In the genomic region with DNA sequence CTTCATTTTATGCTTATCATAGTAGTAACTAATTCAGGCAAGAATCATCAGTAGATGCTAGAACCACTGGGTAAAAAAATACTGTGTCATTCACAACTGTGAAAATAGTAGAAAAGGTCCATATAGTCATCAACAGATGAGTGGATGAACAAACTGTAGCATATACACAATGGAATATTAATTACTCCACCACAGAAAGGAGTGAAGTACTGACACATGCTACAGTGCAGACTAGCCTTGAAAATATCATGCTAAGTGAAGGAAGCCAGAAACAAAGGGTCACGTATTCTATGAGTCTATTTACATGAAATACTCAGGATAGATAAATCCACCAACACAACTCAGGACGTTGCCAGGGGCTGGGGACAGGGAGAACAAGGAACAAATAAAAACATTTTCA, we compare ENCODE assay signal across 11 cellular contexts. TPM values are rescaled to one million over a fixed set of nuclear protein-coding genes. Genes with fewer than 3 reads are reported as not detected.
DNase-seq lines count a peak whose midpoint lies in the region; ATAC-seq, FAIRE-seq and TF ChIP-seq lines count a peak whose summit lies in the region.
"Had no signal": no experiment of that assay in that cellular context is flagged by ENCODE, and none has a peak within 500 bp of the region (broad histone marks: within the 10 kb centered on the region; RNA-seq: fewer than 3 reads in every experiment).

No MANE protein-coding gene starts in this region.

- peaks cover 0 to 39% of the 10 kb centered on the region in 2 donors for H3K36me3 ChIP-seq in adrenal gland (replicated peaks in 1 of 2)
- peaks cover 0 to 47% of the 10 kb centered on the region in 2 donors for H3K36me3 ChIP-seq in left lung

- peak overlapping the region; percentile 50 to 98 for H3K27ac Mint-ChIP-seq in activated naive CD4-positive, alpha-beta T cell treated with anti-CD3 and anti-CD28 coated beads, Interleukin-2, amount 50 U/mL, for 72 hours

- no peak for TF ChIP-seq CTCF in adrenal gland (IDR thresholded peaks at IDR 0.05)
- TF ChIP-seq CTCF in left lung (IDR thresholded peaks at IDR 0.05): no peak

- ATAC-seq in activated naive CD4-positive, alpha-beta T cell treated with anti-CD3 and anti-CD28 coated beads, Interleukin-2, amount 50 U/mL, for 72 hours: peak in 1 of 2 donors; percentile 65
- peak; percentile 11 for ATAC-seq in left lung
- no peak for ATAC-seq in GM19328 (IDR thresholded peaks at IDR 0.05; ENCODE audit: unreplicated experiment)

- no peak for DNase-seq in activated naive CD4-positive, alpha-beta T cell treated with anti-CD3 and anti-CD28 coated beads, Interleukin-2, amount 50 U/mL, for 72 hours (ENCODE audit: low spot score in 2 of 2)
- DNase-seq in activated naive CD4-positive, alpha-beta T cell treated with Interleukin-2 at 50 U/mL for 16 hours: no peak
- DNase-seq in adrenal gland (peak in 1 of 7 donors; percentile 52), left lung (no peak), superior temporal gyrus (ENCODE audit: extremely low spot score) (peak; percentile 44), RCC 7860 (ENCODE audit: low spot score) (no peak), SKM-1 treated with dmso at 0.1 percent for 144 hours (lab: John Stamatoyannopoulos, UW; ENCODE audit: unreplicated experiment) (no peak)
- DNase-seq: activated naive CD4-positive, alpha-beta T cell; NCI-H2227 treated with DMSO at 0.1 percent for 48 hours had no signal

- intact Hi-C loops in adrenal gland (cut with DNase I) (loop anchor here in 1 of 2 donors (10.0 kb wide), 1 partner anchor 185 kb away; a partner anchor contains a TSS), left lung (cut with DNase I) (no loop called here)

- H3K36me3 Mint-ChIP-seq in activated naive CD4-positive, alpha-beta T cell treated with anti-CD3 and anti-CD28 coated beads, Interleukin-2, amount 50 U/mL, for 72 hours: peaks cover 11 to 39% of the 10 kb centered on the region in 2 donors

- H3K9me3 ChIP-seq in adrenal gland (replicated peaks in 1 of 3): no peaks in the 10 kb centered on the region
- no peaks in the 10 kb centered on the region for H3K9me3 ChIP-seq in left lung

- no peak for FAIRE-seq in RCC 7860 (lab: Jason Lieb, UNC)

- H3K27ac ChIP-seq in adrenal gland: peak overlapping the region in 3 of 5 donors; percentile 38 to 53 (median 40)
- no peak overlapping the region for H3K27ac ChIP-seq in left lung
- H3K27ac ChIP-seq: VCaP had no signal

- H3K9me3 Mint-ChIP-seq in activated naive CD4-positive, alpha-beta T cell treated with anti-CD3 and anti-CD28 coated beads, Interleukin-2, amount 50 U/mL, for 72 hours: no peaks in the 10 kb centered on the region

- no peak overlapping the region for H3K4me3 ChIP-seq in adrenal gland
- H3K4me3 ChIP-seq in left lung: no peak overlapping the region

- peaks cover 19 to 74% of the 10 kb centered on the region in 2 donors for H3K4me1 ChIP-seq in adrenal gland (replicated peaks in 1 of 2)
- peaks cover 36 to 64% of the 10 kb centered on the region in 2 donors for H3K4me1 ChIP-seq in left lung

- no peak for TF ChIP-seq POLR2A in adrenal gland (IDR thresholded peaks at IDR 0.05)

- H3K27me3 ChIP-seq in adrenal gland: no peaks in the 10 kb centered on the region
- no peaks in the 10 kb centered on the region for H3K27me3 ChIP-seq in left lung

- WGBS in adrenal gland, 4 donors: 10 to 24% (median 14%) methylated on average over 2 of the region's 2 CpGs

RNA-seq across cellular contexts. Expression of a gene that starts 13.3 kb away (rescaled TPM):
- total RNA-seq in activated naive CD4-positive, alpha-beta T cell treated with anti-CD3 and anti-CD28 coated beads, Interleukin-2, amount 50 U/mL, for 72 hours: 100 to 1,000 TPM; 146 to 180 TPM
- total RNA-seq in adrenal gland: 100 to 1,000 TPM; 207 to 250 (median 228) TPM
- 100 to 1,000 TPM in 1 of 3 donors, 10 to 100 TPM in 2; 43.0 to 142 (median 50.3) TPM for polyA plus RNA-seq in adrenal gland
- total RNA-seq in left lung: 100 to 1,000 TPM; 157 to 187 TPM

Comparison
In these comparisons a context has a peak if more than half of its experiments do, and no peak if none do; other contexts are left out.
1. H3K27ac ChIP-seq: peak in adrenal gland (3 of 5); none in left lung (0 of 2).